18 cellular contexts compared by ENCODE assay signal in genomic region chr13:87331178-87331577, GRCh38.
DNase-seq lines count a peak whose midpoint lies in the region; ATAC-seq and TF ChIP-seq lines count a peak whose summit lies in the region.
"Had no signal": no experiment of that assay in that cellular context is flagged by ENCODE, and none has a peak within 500 bp of the region (broad histone marks: within the 10 kb centered on the region; RNA-seq: fewer than 3 reads in every experiment).

No MANE protein-coding gene starts in this region.

- H3K9me3 ChIP-seq in hepatocyte (ENCODE audit: low read depth) (no peaks in the 10 kb centered on the region), tibial nerve (no peaks in the 10 kb centered on the region)
- H3K9me3 ChIP-seq: esophagus squamous epithelium, lower lobe of right lung had no signal

- no peak for ATAC-seq in activated CD4-positive, alpha-beta T cell treated with anti-CD3 and anti-CD28 coated beads for 36 hours
- ATAC-seq: activated CD8-positive, alpha-beta T cell treated with anti-CD3 and anti-CD28 coated beads, Interleukin-2, amount 10 ng/mL, durations not matched to agents 7 days and 5 days; natural killer cell treated with Interleukin-12 subunit alpha and Interleukin-12 subunit beta and Interleukin-15 and Interleukin-18, amount 100 ng/mL, for 72 hours had no signal

- H4K20me1 ChIP-seq in hepatocyte (ENCODE audit: insufficient read depth, poor library complexity, severe bottlenecking) = no peaks in the 10 kb centered on the region

- H3K27me3 Mint-ChIP-seq in MCF 10A (ENCODE audit: insufficient read depth, unreplicated experiment) = no peaks in the 10 kb centered on the region
- H3K27me3 Mint-ChIP-seq in activated CD4-positive, alpha-beta T cell treated with anti-CD3 and anti-CD28 coated beads for 36 hours = no peaks in the 10 kb centered on the region
- H3K27me3 Mint-ChIP-seq: natural killer cell treated with Interleukin-12 subunit alpha and Interleukin-12 subunit beta and Interleukin-15 and Interleukin-18, amount 100 ng/mL, for 72 hours had no signal

- no TSS peak for BruUV-seq in MCF 10A (replicated peaks; lab: Mats Ljungman, UMichigan)

- peak overlapping the region; percentile 88 for H3K27ac Mint-ChIP-seq in MCF 10A (ENCODE audit: low read depth, unreplicated experiment)
- H3K27ac Mint-ChIP-seq in activated CD4-positive, alpha-beta T cell treated with anti-CD3 and anti-CD28 coated beads for 36 hours = no peak overlapping the region
- H3K27ac Mint-ChIP-seq: activated CD8-positive, alpha-beta T cell treated with anti-CD3 and anti-CD28 coated beads, Interleukin-2, amount 10 ng/mL, durations not matched to agents 7 days and 5 days; natural killer cell treated with Interleukin-12 subunit alpha and Interleukin-12 subunit beta and Interleukin-15 and Interleukin-18, amount 100 ng/mL, for 72 hours had no signal

- H3K4me3 ChIP-seq in hepatocyte (no peak overlapping the region), tibial nerve (no peak overlapping the region), brain microvascular endothelial cell (ENCODE audit: low read depth, low read length) (no peak overlapping the region)
- H3K4me3 ChIP-seq: esophagus squamous epithelium, lower lobe of right lung had no signal

- no peaks in the 10 kb centered on the region for H3K36me3 Mint-ChIP-seq in MCF 10A (ENCODE audit: insufficient read depth, unreplicated experiment)
- no peaks in the 10 kb centered on the region for H3K36me3 Mint-ChIP-seq in activated CD4-positive, alpha-beta T cell treated with anti-CD3 and anti-CD28 coated beads for 36 hours (ENCODE audit: low read depth)
- H3K36me3 Mint-ChIP-seq: natural killer cell treated with Interleukin-12 subunit alpha and Interleukin-12 subunit beta and Interleukin-15 and Interleukin-18, amount 100 ng/mL, for 72 hours had no signal

- H3K27me3 ChIP-seq in hepatocyte (no peaks in the 10 kb centered on the region), tibial nerve (no peaks in the 10 kb centered on the region), brain microvascular endothelial cell (replicated peaks) (no peaks in the 10 kb centered on the region)
- H3K27me3 ChIP-seq: esophagus squamous epithelium had no signal

- no peaks in the 10 kb centered on the region for H3K4me1 ChIP-seq in hepatocyte (ENCODE audit: insufficient read depth)
- H3K4me1 ChIP-seq in tibial nerve = peaks cover 0 to 6% (median 0%) of the 10 kb centered on the region in 4 donors
- H3K4me1 ChIP-seq: lower lobe of right lung had no signal

- H2AFZ ChIP-seq in hepatocyte = no peak overlapping the region

- intact Hi-C loops in MCF 10A (cut with micrococcal nuclease) = no loop called here
- intact Hi-C loops in activated CD4-positive, alpha-beta T cell treated with anti-CD3 and anti-CD28 coated beads for 36 hours (cut with DNase I, micrococcal nuclease) = no loop called here

- H3K27ac ChIP-seq in hepatocyte = no peak overlapping the region
- H3K27ac ChIP-seq in tibial nerve = no peak overlapping the region
- no peak overlapping the region for H3K27ac ChIP-seq in brain microvascular endothelial cell
- H3K27ac ChIP-seq: lower lobe of right lung had no signal

- no peak for TF ChIP-seq EP300 in tibial nerve (IDR thresholded peaks at IDR 0.05)

- WGBS in hepatocyte (ENCODE audit: low lambda C conversion rate, missing lambda C conversion rate) = 55% methylated on average over 3 of the region's 3 CpGs
- WGBS in tibial nerve, 2 donors = 41 to 47% methylated on average over 3 of the region's 3 CpGs

- no peak for TF ChIP-seq CTCF in MCF 10A (IDR thresholded peaks at IDR 0.05; ENCODE audit: unreplicated experiment)
- TF ChIP-seq CTCF in hepatocyte (IDR thresholded peaks at IDR 0.05; ENCODE audit: poor library complexity) = no peak
- no peak for TF ChIP-seq CTCF in tibial nerve (IDR thresholded peaks at IDR 0.05)
- TF ChIP-seq CTCF in brain microvascular endothelial cell (IDR thresholded peaks at IDR 0.05; ENCODE audit: low read depth, low read length, missing control alignments) = no peak

- no peaks in the 10 kb centered on the region for H3K9me3 Mint-ChIP-seq in MCF 10A (ENCODE audit: unreplicated experiment)
- peaks cover 3% of the 10 kb centered on the region for H3K9me3 Mint-ChIP-seq in activated CD4-positive, alpha-beta T cell treated with anti-CD3 and anti-CD28 coated beads for 36 hours (ENCODE audit: low read depth)

- H3K36me3 ChIP-seq in hepatocyte (replicated peaks; ENCODE audit: insufficient read depth, low read depth) (no peaks in the 10 kb centered on the region), tibial nerve (no peaks in the 10 kb centered on the region), brain microvascular endothelial cell (replicated peaks) (no peaks in the 10 kb centered on the region)
- H3K36me3 ChIP-seq: esophagus squamous epithelium, lower lobe of right lung had no signal

- POLR2A ChIA-PET in MCF 10A (lab: Yijun Ruan, JAX) = interaction anchor here (0.6 kb wide), 2 partner anchors 61 to 292 kb away, joined by 3 read pairs; no protein-coding TSS in a partner anchor
- POLR2A ChIA-PET in activated CD4-positive, alpha-beta T cell treated with anti-CD3 and anti-CD28 coated beads for 36 hours (lab: Charles Lee) = no interaction called here

- no peak overlapping the region for H3K4me3 Mint-ChIP-seq in MCF 10A (ENCODE audit: unreplicated experiment)
- H3K4me3 Mint-ChIP-seq in activated CD4-positive, alpha-beta T cell treated with anti-CD3 and anti-CD28 coated beads for 36 hours = no peak overlapping the region
- H3K4me3 Mint-ChIP-seq: activated CD8-positive, alpha-beta T cell treated with anti-CD3 and anti-CD28 coated beads, Interleukin-2, amount 10 ng/mL, durations not matched to agents 7 days and 5 days; natural killer cell treated with Interleukin-12 subunit alpha and Interleukin-12 subunit beta and Interleukin-15 and Interleukin-18, amount 100 ng/mL, for 72 hours had no signal

- H3K4me1 Mint-ChIP-seq in MCF 10A (ENCODE audit: insufficient read depth, unreplicated experiment) = peaks cover 6% of the 10 kb centered on the region
- H3K4me1 Mint-ChIP-seq in activated CD4-positive, alpha-beta T cell treated with anti-CD3 and anti-CD28 coated beads for 36 hours = no peaks in the 10 kb centered on the region

- no peaks in the 10 kb centered on the region for H3K79me2 ChIP-seq in hepatocyte

- CTCF ChIA-PET in MCF 10A (lab: Yijun Ruan, JAX) = interaction anchor here (0.7 to 1.3 kb wide), 3 partner anchors 340 to 1323 kb away, joined by 3 to 5 read pairs (median 3); partner anchors contain the start of gene SLITRK5
- CTCF ChIA-PET in activated CD4-positive, alpha-beta T cell treated with anti-CD3 and anti-CD28 coated beads for 36 hours (lab: Charles Lee) = no interaction called here

- peak; percentile 11 for DNase-seq in M059J (ENCODE audit: low read depth)
- DNase-seq in MCF 10A (ENCODE audit: unreplicated experiment) = peak; percentile 98
- peak; percentile 15 for DNase-seq in hepatocyte (ENCODE audit: low spot score)
- DNase-seq in retina = peak; percentile 27
- no peak for DNase-seq in SW 1271 (lab: John Stamatoyannopoulos, UW)
- DNase-seq in tibial nerve (ENCODE audit: low spot score in 2 of 2) = no peak
- no peak for DNase-seq in activated CD4-positive, alpha-beta T cell treated with anti-CD3 and anti-CD28 coated beads for 36 hours
- no peak for DNase-seq in brain microvascular endothelial cell
- DNase-seq: activated CD8-positive, alpha-beta T cell treated with anti-CD3 and anti-CD28 coated beads, Interleukin-2, amount 10 ng/mL, durations not matched to agents 7 days and 5 days; amniotic stem cell; cortex of kidney; esophagus squamous epithelium; lower lobe of right lung; MM.1S; NCI-H1930; NCI-H526; stimulated activated CD4-positive, alpha-beta T cell treated with anti-CD3 and anti-CD28 coated beads, Interleukin-2, amount 100 ng/mL, for 24 hours had no signal

- no peak overlapping the region for H3K4me2 ChIP-seq in hepatocyte

- no peaks in the 10 kb centered on the region for H3K9me2 ChIP-seq in hepatocyte (replicated peaks; ENCODE audit: insufficient read depth)

- no peak for TF ChIP-seq POLR2A in tibial nerve (IDR thresholded peaks at IDR 0.05)

- in situ Hi-C loops in brain microvascular endothelial cell (cut with HindIII; ENCODE audit: low pct_ligation_motif_present, low sequenced_read_pairs) = no loop called here

Comparison
In these comparisons a context has a peak if more than half of its experiments do, and no peak if none do; other contexts are left out.
1. DNase-seq: peak in M059J (single experiment), MCF 10A (single experiment), hepatocyte (single experiment) and retina (single experiment); none in SW 1271 (0 of 2), tibial nerve (0 of 2), activated CD4-positive, alpha-beta T cell treated with anti-CD3 and anti-CD28 coated beads for 36 hours (single experiment) and brain microvascular endothelial cell (single experiment).